9 cellular contexts compared by ENCODE assay signal in genomic region chr3:179037361-179037760, GRCh38. TPM values are rescaled to one million over a fixed set of nuclear protein-coding genes. Genes with fewer than 3 reads are reported as not detected.
DNase-seq lines count a peak whose midpoint lies in the region; ATAC-seq and TF ChIP-seq lines count a peak whose summit lies in the region.
"Had no signal": no experiment of that assay in that cellular context is flagged by ENCODE, and none has a peak within 500 bp of the region (broad histone marks: within the 10 kb centered on the region; RNA-seq: fewer than 3 reads in every experiment).

No MANE protein-coding gene starts in this region.

- peaks cover 0 to 35% (median 0%) of the 10 kb centered on the region in 3 donors for H3K4me1 ChIP-seq in gastroesophageal sphincter

- H3K27me3 ChIP-seq in gastroesophageal sphincter: no peaks in the 10 kb centered on the region

- peaks cover 10% of the 10 kb centered on the region for H3K36me3 Mint-ChIP-seq in activated T-helper 17 cell treated with anti-CD3 and anti-CD28 coated beads, Interleukin-2, amount 50 U/mL, for 72 hours (ENCODE audit: low read depth)

- peak overlapping the region; percentile 72 for H3K27ac Mint-ChIP-seq in activated T-helper 17 cell treated with anti-CD3 and anti-CD28 coated beads, Interleukin-2, amount 50 U/mL, for 72 hours

- H3K36me3 ChIP-seq in gastroesophageal sphincter: no peaks in the 10 kb centered on the region

- H3K4me3 ChIP-seq in gastroesophageal sphincter: no peak overlapping the region

- no peak for TF ChIP-seq EP300 in gastroesophageal sphincter (IDR thresholded peaks at IDR 0.05)

- no peaks in the 10 kb centered on the region for H3K9me3 ChIP-seq in gastroesophageal sphincter

- TF ChIP-seq POLR2A in gastroesophageal sphincter (IDR thresholded peaks at IDR 0.05): no peak

- H3K9me3 Mint-ChIP-seq in activated T-helper 17 cell treated with anti-CD3 and anti-CD28 coated beads, Interleukin-2, amount 50 U/mL, for 72 hours: peaks cover 3% of the 10 kb centered on the region

- H3K4me1 Mint-ChIP-seq in activated T-helper 17 cell treated with anti-CD3 and anti-CD28 coated beads, Interleukin-2, amount 50 U/mL, for 72 hours: no peaks in the 10 kb centered on the region

- peak; percentile 99 for ATAC-seq in activated T-helper 17 cell treated with anti-CD3 and anti-CD28 coated beads, Interleukin-2, amount 50 U/mL, for 72 hours (replicated peaks)
- ATAC-seq in gastroesophageal sphincter: peak; percentile 90
- ATAC-seq in HG02759 (IDR thresholded peaks at IDR 0.05; ENCODE audit: unreplicated experiment): no peak
- no peak for ATAC-seq in GM21447 (IDR thresholded peaks at IDR 0.05; ENCODE audit: unreplicated experiment)

- peak overlapping the region in 3 of 4 donors; percentile 4 to 40 (median 8) for H3K27ac ChIP-seq in gastroesophageal sphincter
- H3K27ac ChIP-seq: 22Rv1 had no signal

- no peaks in the 10 kb centered on the region for H3K27me3 Mint-ChIP-seq in activated T-helper 17 cell treated with anti-CD3 and anti-CD28 coated beads, Interleukin-2, amount 50 U/mL, for 72 hours

- TF ChIP-seq CTCF in gastroesophageal sphincter (IDR thresholded peaks at IDR 0.05): no peak

- H3K4me3 Mint-ChIP-seq in activated T-helper 17 cell treated with anti-CD3 and anti-CD28 coated beads, Interleukin-2, amount 50 U/mL, for 72 hours: no peak overlapping the region

- WGBS in gastroesophageal sphincter (ENCODE audit: low coverage in 1 of 2), 2 donors: 68% methylated on average over 2 of the region's 10 CpGs; no CpG with 5 or more reads in 1 of the 2 donors

- peak in 3 of 4 experiments; percentile 1 to 7 (median 6) for DNase-seq in activated CD4-positive, CD25-positive, alpha-beta regulatory T cell (lab: John Stamatoyannopoulos, UW)
- no peak for DNase-seq in activated CD4-positive, CD25-positive, alpha-beta regulatory T cell treated with anti-CD3 and anti-CD28 coated beads, Interleukin-2, amount 50 U/mL, for 72 hours
- DNase-seq in stimulated activated CD4-positive, alpha-beta T cell treated with anti-CD3 and anti-CD28 coated beads, Interleukin-15, amount 100 ng/mL, for 24 hours: peak; percentile 81
- no peak for DNase-seq in inferior parietal cortex (ENCODE audit: extremely low spot score)

RNA-seq across cellular contexts. Expression of gene ZMAT3, which starts 34.2 kb away (rescaled TPM):
- 10 to 100 TPM; 20.4 to 25.3 TPM for total RNA-seq in activated T-helper 17 cell treated with anti-CD3 and anti-CD28 coated beads, Interleukin-2, amount 50 U/mL, for 72 hours
- total RNA-seq in gastroesophageal sphincter: 10 to 100 TPM; 16.4 to 28.8 (median 19.2) TPM

Comparison
In these comparisons a context has a peak if more than half of its experiments do, and no peak if none do; other contexts are left out.
1. DNase-seq: peak in activated CD4-positive, CD25-positive, alpha-beta regulatory T cell (3 of 4) and stimulated activated CD4-positive, alpha-beta T cell treated with anti-CD3 and anti-CD28 coated beads, Interleukin-15, amount 100 ng/mL, for 24 hours (single experiment); none in activated CD4-positive, CD25-positive, alpha-beta regulatory T cell treated with anti-CD3 and anti-CD28 coated beads, Interleukin-2, amount 50 U/mL, for 72 hours (single experiment) and inferior parietal cortex (single experiment).
2. ATAC-seq: peak in activated T-helper 17 cell treated with anti-CD3 and anti-CD28 coated beads, Interleukin-2, amount 50 U/mL, for 72 hours (single experiment) and gastroesophageal sphincter (single experiment); none in HG02759 (single experiment) and GM21447 (single experiment).